14 cellular contexts compared by ENCODE assay signal in the genomic region with DNA sequence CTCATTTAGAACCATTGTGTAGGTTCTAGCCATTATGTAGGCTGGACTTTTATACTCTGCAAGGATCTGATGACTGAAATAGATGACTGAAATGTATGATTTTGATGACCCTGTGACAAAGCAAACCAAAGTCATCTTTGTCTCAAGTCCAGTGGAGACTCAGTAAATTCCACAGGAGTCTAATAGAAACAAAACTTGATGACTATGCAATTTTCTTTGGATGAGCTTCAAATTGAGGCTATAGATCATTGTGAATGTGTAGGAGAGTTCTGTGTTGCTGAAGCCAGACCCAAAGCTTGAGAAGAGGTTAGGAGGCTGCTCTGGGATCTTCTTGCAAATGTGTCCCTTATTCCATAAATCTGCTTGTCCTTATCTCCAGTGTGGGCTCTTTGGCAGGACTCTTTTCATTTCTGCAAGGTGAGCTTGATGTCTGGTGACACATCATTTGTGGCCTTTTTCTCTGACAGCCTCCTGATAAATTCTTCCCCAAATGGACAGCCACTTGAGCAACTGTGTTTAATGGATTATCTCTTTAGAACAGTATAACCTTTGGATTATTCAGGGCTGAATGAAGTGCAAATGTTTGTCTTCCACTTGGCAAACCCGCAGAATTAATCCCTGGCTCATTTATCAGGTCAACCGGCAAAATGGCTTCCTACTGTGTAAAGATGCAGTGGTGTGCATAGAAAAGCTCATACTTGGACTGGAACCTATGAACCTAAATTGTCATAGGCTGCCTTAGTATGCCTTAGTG.
DNase-seq lines count a peak whose midpoint lies in the region; ATAC-seq, FAIRE-seq and TF ChIP-seq lines count a peak whose summit lies in the region.
"Had no signal": no experiment of that assay in that cellular context is flagged by ENCODE, and none has a peak within 500 bp of the region (broad histone marks: within the 10 kb centered on the region; RNA-seq: fewer than 3 reads in every experiment).

No MANE protein-coding gene starts in this region.

- BruUV-seq in K562 (replicated peaks; lab: Mats Ljungman, UMichigan): no TSS peak

- in situ Hi-C loops in K562 (cut with MboI): no loop called here

- H3K36me3 ChIP-seq in K562 (ENCODE audit: control insufficient read depth, insufficient read depth, low read length) (no peaks in the 10 kb centered on the region), right lobe of liver (no peaks in the 10 kb centered on the region)
- H3K36me3 ChIP-seq: Peyer's patch had no signal

- 44% methylated on average over 2 of the region's 2 CpGs for WGBS in A549 (ENCODE audit: missing lambda C conversion rate)
- 3% methylated on average over 2 of the region's 2 CpGs for WGBS in K562 (ENCODE audit: insufficient coverage, low coverage, missing lambda C conversion rate)
- WGBS in right lobe of liver (ENCODE audit: insufficient coverage, low coverage, low lambda C conversion rate, missing lambda C conversion rate): 39% methylated on average over 2 of the region's 2 CpGs

- H3K4me1 ChIP-seq in A549 (no peaks in the 10 kb centered on the region), K562 (replicated peaks in 1 of 2; ENCODE audit: control insufficient read depth in 2 of 2, insufficient read depth in 2 of 2, low read length in 2 of 2) (no peaks in the 10 kb centered on the region), right lobe of liver (peaks cover 0 to 10% (median 0%) of the 10 kb centered on the region in 4 donors)
- H3K4me1 ChIP-seq: Peyer's patch had no signal

- POLR2A ChIA-PET in A549 (lab: Yijun Ruan, JAX) (no interaction called here), K562 (lab: Yijun Ruan, JAX) (no interaction called here)

- H3K27ac ChIP-seq in A549 (no peak overlapping the region), K562 (ENCODE audit: extremely low read depth, low read depth, low read length) (no peak overlapping the region), right lobe of liver (no peak overlapping the region)
- H3K27ac ChIP-seq: 22Rv1, Peyer's patch had no signal

- H3K4me2 ChIP-seq in A549 (no peak overlapping the region), K562 (ENCODE audit: insufficient read depth, low read length) (no peak overlapping the region)

- H2AFZ ChIP-seq in K562 (ENCODE audit: low read depth, low read length): no peak overlapping the region

- TF ChIP-seq EP300 in A549 (IDR thresholded peaks at IDR 0.05) (no peak), K562 (IDR thresholded peaks at IDR 0.05; ENCODE audit: low read length) (no peak)

- H3K9me1 ChIP-seq in K562 (ENCODE audit: control insufficient read depth, insufficient read depth, low read length): no peaks in the 10 kb centered on the region

- intact Hi-C loops in K562 (cut with micrococcal nuclease) (loop anchor here (5.0 kb wide), 1 partner anchor 716 kb away; no protein-coding TSS in a partner anchor), right lobe of liver (cut with DNase I) (no loop called here)

- FAIRE-seq in A549 (lab: Jason Lieb, UNC) (no peak), K562 (lab: Jason Lieb, UNC) (no peak)

- ATAC-seq in A549: no peak
- ATAC-seq in K562: no peak
- peak; percentile 72 to 84 (median 80) for ATAC-seq in right lobe of liver
- ATAC-seq in HG03097 (IDR thresholded peaks at IDR 0.05; ENCODE audit: low FRiP score, unreplicated experiment): no peak
- ATAC-seq in HG02571 (IDR thresholded peaks at IDR 0.05; ENCODE audit: unreplicated experiment): no peak
- ATAC-seq: CD8-positive, alpha-beta T cell; T-cell had no signal

- H3K9me3 ChIP-seq in A549 (no peaks in the 10 kb centered on the region), K562 (replicated peaks; ENCODE audit: control insufficient read depth, insufficient read depth, low read depth, low read length) (no peaks in the 10 kb centered on the region), right lobe of liver (no peaks in the 10 kb centered on the region)
- H3K9me3 ChIP-seq: Peyer's patch had no signal

- DNase-seq in DMS53 (lab: John Stamatoyannopoulos, UW) (peak; percentile 59), DMS53 treated with DMSO at 0.1 percent for 48 hours (lab: John Stamatoyannopoulos, UW; ENCODE audit: unreplicated experiment) (no peak), A549 (ENCODE audit: low read depth in 1 of 2, low spot score in 1 of 2) (no peak), K562 (ENCODE audit: extremely low read depth in 1 of 4, low spot score in 3 of 4) (no peak), right lobe of liver (no peak)
- no peak for DNase-seq in activated CD8-positive, alpha-beta memory T cell treated with anti-CD3 and anti-CD28 coated beads for 24 hours
- DNase-seq: CD8-positive, alpha-beta T cell; GOT3; NCI-H1092 had no signal

- H4K20me1 ChIP-seq in K562 (replicated peaks; ENCODE audit: control insufficient read depth, insufficient read depth, low read length): no peaks in the 10 kb centered on the region

- CTCF ChIA-PET in A549 (lab: Yijun Ruan, JAX) (interaction anchor here (0.6 to 3.6 kb wide), 8 partner anchors 9 to 888 kb away, joined by 3 to 19 read pairs (median 3); no protein-coding TSS in a partner anchor), K562 (lab: Yijun Ruan, JAX; ENCODE audit: low intra/inter-chr PET ratio) (interaction anchor here (0.7 kb wide), 1 partner anchor 374 kb away, joined by 3 read pairs; no protein-coding TSS in a partner anchor)

- no peaks in the 10 kb centered on the region for H3K79me2 ChIP-seq in K562 (ENCODE audit: control insufficient read depth, insufficient read depth, low read length)

- H3K4me3 ChIP-seq in A549 (no peak overlapping the region), K562 (no peak overlapping the region), right lobe of liver (no peak overlapping the region)
- H3K4me3 ChIP-seq: Peyer's patch had no signal

- H3K9ac ChIP-seq in K562 (ENCODE audit: insufficient read depth in 1 of 2, low read depth in 2 of 2, low read length in 2 of 2): no peak overlapping the region

- TF ChIP-seq POLR2A in A549 (IDR thresholded peaks at IDR 0.05; ENCODE audit: low read length) (no peak), K562 (conservative IDR thresholded peaks at IDR 0.05) (no peak), right lobe of liver (IDR thresholded peaks at IDR 0.05) (no peak)

- TF ChIP-seq CTCF in A549 (IDR thresholded peaks at IDR 0.05) (no peak), K562 (IDR thresholded peaks at IDR 0.05 in 2 of 3, conservative IDR thresholded peaks at IDR 0.05 in 1 of 3; ENCODE audit: insufficient read depth in 2 of 3, low read depth in 1 of 3, low read length in 3 of 3) (no peak), right lobe of liver (IDR thresholded peaks at IDR 0.05) (no peak)

- H3K27me3 ChIP-seq in K562 (ENCODE audit: control insufficient read depth in 2 of 2, insufficient read depth in 2 of 2, low read length in 2 of 2) (no peaks in the 10 kb centered on the region), right lobe of liver (no peaks in the 10 kb centered on the region)
- H3K27me3 ChIP-seq: Peyer's patch had no signal

- no peak for TF ChIP-seq RAD21 in A549 (conservative IDR thresholded peaks at IDR 0.05 in 1 of 2, IDR thresholded peaks at IDR 0.05 in 1 of 2)
- no peak for TF ChIP-seq RAD21 in K562 (CRISPR knock-in tag; conservative IDR thresholded peaks at IDR 0.05 in 1 of 2, IDR thresholded peaks at IDR 0.05 in 1 of 2)

TF ChIP-seq in A549, 52 proteins besides CTCF, POLR2A, EP300 and RAD21:
- peak; percentile 96 for TF ChIP-seq MAFK (IDR thresholded peaks at IDR 0.05; ENCODE audit: partially characterized antibody)
- no peak for TF ChIP-seq KDM5A (IDR thresholded peaks at IDR 0.05)
- TF ChIP-seq ZNF302 (CRISPR knock-in tag; IDR thresholded peaks at IDR 0.05): no peak
TF ChIP-seq in A549: peak in this region for 1.

TF ChIP-seq in K562, 482 proteins besides CTCF, POLR2A, EP300 and RAD21 (continues in another document):
- TF ChIP-seq ZC3H11A (IDR thresholded peaks at IDR 0.05; ENCODE audit: low read depth, low read length) (no peak), MAFK (IDR thresholded peaks at IDR 0.05; ENCODE audit: low read length) (peak; percentile 86), PURB (CRISPR knock-in tag; IDR thresholded peaks at IDR 0.05; ENCODE audit: low read depth) (no peak), SPI1 (IDR thresholded peaks at IDR 0.05; ENCODE audit: borderline replicate concordance, low read depth, low read length) (no peak), ATF1 (CRISPR knock-in tag; IDR thresholded peaks at IDR 0.05) (no peak), ATF1 (tag; IDR thresholded peaks at IDR 0.05) (no peak), MAFG (tag; conservative IDR thresholded peaks at IDR 0.05) (peak; percentile 75), MAFF (IDR thresholded peaks at IDR 0.05; ENCODE audit: low read length) (peak; percentile 82), MXI1 (IDR thresholded peaks at IDR 0.05; ENCODE audit: low read depth, low read length) (no peak), TAF15 (IDR thresholded peaks at IDR 0.05; ENCODE audit: low read depth, low read length) (no peak), ZNF316 (IDR thresholded peaks at IDR 0.05) (peak; percentile 81), C11orf30 (IDR thresholded peaks at IDR 0.05; ENCODE audit: low read depth) (peak; percentile 63; the same call in 1 of the 2 replicates), CBX5 (IDR thresholded peaks at IDR 0.05; ENCODE audit: borderline replicate concordance, low read depth) (no peak)
- TF ChIP-seq, protein P1, sequence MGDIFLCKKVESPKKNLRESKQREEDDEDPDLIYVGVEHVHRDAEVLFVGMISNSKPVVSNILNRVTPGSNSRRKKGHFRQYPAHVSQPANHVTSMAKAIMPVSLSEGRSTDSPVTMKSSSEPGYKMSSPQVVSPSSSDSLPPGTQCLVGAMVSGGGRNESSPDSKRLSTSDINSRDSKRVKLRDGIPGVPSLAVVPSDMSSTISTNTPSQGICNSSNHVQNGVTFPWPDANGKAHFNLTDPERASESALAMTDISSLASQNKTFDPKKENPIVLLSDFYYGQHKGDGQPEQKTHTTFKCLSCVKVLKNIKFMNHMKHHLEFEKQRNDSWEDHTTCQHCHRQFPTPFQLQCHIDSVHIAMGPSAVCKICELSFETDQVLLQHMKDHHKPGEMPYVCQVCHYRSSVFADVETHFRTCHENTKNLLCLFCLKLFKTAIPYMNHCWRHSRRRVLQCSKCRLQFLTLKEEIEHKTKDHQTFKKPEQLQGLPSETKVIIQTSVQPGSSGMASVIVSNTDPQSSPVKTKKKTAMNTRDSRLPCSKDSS (IDR thresholded peaks at IDR 0.05; ENCODE audit: low read depth, partially characterized antibody): no peak
- TF ChIP-seq, protein P2, sequence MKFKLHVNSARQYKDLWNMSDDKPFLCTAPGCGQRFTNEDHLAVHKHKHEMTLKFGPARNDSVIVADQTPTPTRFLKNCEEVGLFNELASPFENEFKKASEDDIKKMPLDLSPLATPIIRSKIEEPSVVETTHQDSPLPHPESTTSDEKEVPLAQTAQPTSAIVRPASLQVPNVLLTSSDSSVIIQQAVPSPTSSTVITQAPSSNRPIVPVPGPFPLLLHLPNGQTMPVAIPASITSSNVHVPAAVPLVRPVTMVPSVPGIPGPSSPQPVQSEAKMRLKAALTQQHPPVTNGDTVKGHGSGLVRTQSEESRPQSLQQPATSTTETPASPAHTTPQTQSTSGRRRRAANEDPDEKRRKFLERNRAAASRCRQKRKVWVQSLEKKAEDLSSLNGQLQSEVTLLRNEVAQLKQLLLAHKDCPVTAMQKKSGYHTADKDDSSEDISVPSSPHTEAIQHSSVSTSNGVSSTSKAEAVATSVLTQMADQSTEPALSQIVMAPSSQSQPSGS (CRISPR knock-in tag; IDR thresholded peaks at IDR 0.05): no peak

Comparison
In these comparisons a context has a peak if more than half of its experiments do, and no peak if none do; other contexts are left out.
1. ATAC-seq: peak in right lobe of liver (4 of 4); none in A549 (0 of 2), K562 (single experiment), HG03097 (single experiment) and HG02571 (single experiment).